In the genomic region with DNA sequence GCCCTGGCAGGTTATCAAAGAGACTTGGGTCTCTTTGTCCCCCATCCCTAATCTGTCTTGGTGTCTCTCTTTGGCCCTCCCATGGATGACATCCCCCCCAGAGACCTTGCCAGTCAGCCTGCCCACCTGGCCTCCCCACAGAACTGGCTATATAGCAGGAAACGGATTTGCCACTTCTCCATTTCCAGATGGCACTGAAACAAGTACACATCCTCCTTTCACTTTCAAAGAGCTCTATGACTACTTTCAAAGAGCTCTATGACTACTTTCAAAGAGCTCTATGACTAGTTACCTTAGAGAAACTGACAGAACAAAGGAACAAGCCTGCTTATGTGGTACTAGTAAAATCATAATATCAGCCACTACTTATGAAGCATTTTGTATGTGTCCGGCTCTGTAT, we compare ENCODE assay signal across 8 cellular contexts.
DNase-seq lines count a peak whose midpoint lies in the region; ATAC-seq, FAIRE-seq and TF ChIP-seq lines count a peak whose summit lies in the region.

No MANE protein-coding gene starts in this region.

- POLR2A ChIA-PET in GM12878 (lab: Charles Lee): interaction anchor here (0.6 kb wide), 1 partner anchor 296 kb away, joined by 3 read pairs; no protein-coding TSS in a partner anchor

- CTCF ChIA-PET in GM12878 (lab: Yijun Ruan, JAX): interaction anchor here (1.0 to 1.3 kb wide), 3 partner anchors 19 to 381 kb away, joined by 3 to 6 read pairs (median 3); no protein-coding TSS in a partner anchor

- peak; percentile 44 to 74; a peak in 3 of 4 replicates for TF ChIP-seq EP300 in GM12878 (IDR thresholded peaks at IDR 0.05; ENCODE audit: borderline replicate concordance in 1 of 2, control insufficient read depth in 1 of 2, low read depth in 2 of 2, low read length in 2 of 2)

- H3K79me2 ChIP-seq in GM12878 (ENCODE audit: control insufficient read depth, insufficient read depth, low read length): no peaks in the 10 kb centered on the region

- H3K4me3 ChIP-seq in GM12878: no peak overlapping the region
- no peak overlapping the region for H3K4me3 ChIP-seq in prostate gland

- in situ Hi-C loops in GM12878 (cut with MboI): no loop called here

- SMC1A ChIA-PET in GM12878 (lab: Charles Lee; ENCODE audit: uncharacterized antibody, unreplicated experiment): interaction anchor here (1.0 to 2.0 kb wide), 6 partner anchors 9 to 32 kb away, joined by 3 to 8 read pairs (median 5); no protein-coding TSS in a partner anchor

- no peak for TF ChIP-seq RAD21 in GM12878 (IDR thresholded peaks at IDR 0.05; ENCODE audit: insufficient read depth, low read depth, low read length)

- WGBS in GM12878 (ENCODE audit: insufficient coverage, insufficient replicate concordance, low lambda C conversion rate, missing lambda C conversion rate): 3% methylated on average over 2 of the region's 2 CpGs
- 70% methylated on average over 2 of the region's 2 CpGs for WGBS in prostate gland

- H3K9ac ChIP-seq in GM12878 (ENCODE audit: control insufficient read depth, insufficient read depth, low read length): no peak overlapping the region

- peak; percentile 29 for DNase-seq in GM12892 (ENCODE audit: insufficient read length)
- peak; percentile 75 for DNase-seq in GM12878 (ENCODE audit: low read depth, low spot score)
- no peak for DNase-seq in prostate gland (ENCODE audit: low spot score)
- no peak for DNase-seq in stimulated activated CD4-positive, alpha-beta T cell treated with anti-CD3 and anti-CD28 coated beads, Interleukin-4, amount 100 ng/mL, for 4 hours
- DNase-seq in HT-29 (ENCODE audit: low spot score): no peak
- DNase-seq in kidney tubule cell (ENCODE audit: low spot score): no peak

- RAD21 ChIA-PET in GM12878 (lab: Charles Lee; ENCODE audit: unreplicated experiment): interaction anchor here (0.7 to 1.2 kb wide), 4 partner anchors 28 to 265 kb away, joined by 3 to 4 read pairs (median 4); no protein-coding TSS in a partner anchor

- TF ChIP-seq POLR2A in GM12892 (IDR thresholded peaks at IDR 0.05; ENCODE audit: low read depth, low read length) (no peak), GM12878 (IDR thresholded peaks at IDR 0.05; ENCODE audit: low read depth, low read length) (no peak), prostate gland (IDR thresholded peaks at IDR 0.05) (no peak)

- H3K4me1 ChIP-seq in GM12878 (ENCODE audit: control insufficient read depth, insufficient read depth, low read length) (peaks cover 46% of the 10 kb centered on the region), prostate gland (replicated peaks) (peaks cover 7% of the 10 kb centered on the region)

- intact Hi-C loops in GM12878 (cut with micrococcal nuclease; ENCODE audit: unreplicated experiment): loop anchor here (1.0 kb wide), 1 partner anchor 28 kb away; no protein-coding TSS in a partner anchor
- intact Hi-C loops in prostate gland (cut with DNase I): no loop called here

- no peak overlapping the region for H2AFZ ChIP-seq in GM12878 (ENCODE audit: control insufficient read depth, low read depth, low read length)

- no peaks in the 10 kb centered on the region for H4K20me1 ChIP-seq in GM12878 (ENCODE audit: control insufficient read depth, insufficient read depth)

- H3K27ac ChIP-seq in GM12878 (ENCODE audit: control insufficient read depth, insufficient read depth): peak overlapping the region; percentile 40; the same call in 1 of the 2 replicates
- no peak overlapping the region for H3K27ac ChIP-seq in prostate gland

- no peaks in the 10 kb centered on the region for H3K9me3 ChIP-seq in GM12878 (replicated peaks; ENCODE audit: control insufficient read depth, insufficient read depth, low read length)
- H3K9me3 ChIP-seq in prostate gland: no peaks in the 10 kb centered on the region

- ATAC-seq in GM19467 (IDR thresholded peaks at IDR 0.05; ENCODE audit: unreplicated experiment) (peak; percentile 89), HG03457 (IDR thresholded peaks at IDR 0.05; ENCODE audit: unreplicated experiment) (peak; percentile 90), GM12878 (peak; percentile 90)

- no peaks in the 10 kb centered on the region for H3K36me3 ChIP-seq in GM12878 (ENCODE audit: control insufficient read depth in 2 of 2, insufficient read depth in 2 of 2, low read length in 1 of 2)
- no peaks in the 10 kb centered on the region for H3K36me3 ChIP-seq in prostate gland

- FAIRE-seq in GM12892 (lab: Jason Lieb, UNC): peak; percentile 84
- FAIRE-seq in GM12878 (lab: Jason Lieb, UNC): peak; percentile 98

- no TSS peak for BruUV-seq in GM12878 (replicated peaks; lab: Mats Ljungman, UMichigan)

- TF ChIP-seq CTCF in GM12878 (IDR thresholded peaks at IDR 0.05 in 2 of 3, conservative IDR thresholded peaks at IDR 0.05 in 1 of 3; ENCODE audit: control insufficient read depth in 2 of 3, extremely low read depth in 1 of 3, insufficient read depth in 1 of 3, low read depth in 3 of 3, low read length in 3 of 3): no peak
- no peak for TF ChIP-seq CTCF in prostate gland (IDR thresholded peaks at IDR 0.05)

- peak overlapping the region; percentile 51; the same call in 1 of the 2 replicates for H3K4me2 ChIP-seq in GM12878 (ENCODE audit: control insufficient read depth, insufficient read depth)

- H3K27me3 ChIP-seq in GM12878 (replicated peaks in 1 of 2; ENCODE audit: control insufficient read depth in 2 of 2, insufficient read depth in 2 of 2, low read length in 1 of 2) (no peaks in the 10 kb centered on the region), prostate gland (replicated peaks; ENCODE audit: insufficient read depth) (no peaks in the 10 kb centered on the region)

TF ChIP-seq in GM12878, 131 proteins besides CTCF, POLR2A, EP300 and RAD21 (continues in another document):
- TF ChIP-seq SMAD1 (IDR thresholded peaks at IDR 0.05; ENCODE audit: low read depth, partially characterized antibody) (no peak), GABPA (IDR thresholded peaks at IDR 0.05; ENCODE audit: low read depth) (0 out of 2 replicates have a peak, but pooled peaks have one; percentile 26), FOXM1 (IDR thresholded peaks at IDR 0.05; ENCODE audit: low read depth, low read length) (peak; percentile 76), TAF1 (IDR thresholded peaks at IDR 0.05; ENCODE audit: borderline replicate concordance, low read depth, low read length) (no peak), ETV6 (conservative IDR thresholded peaks at IDR 0.05 in 1 of 2, IDR thresholded peaks at IDR 0.05 in 1 of 2; ENCODE audit: borderline replicate concordance in 1 of 2, low read depth in 1 of 2) (peak in 1 of 2 experiments; percentile 94; a peak in 2 of 4 replicates), IKZF1 (conservative IDR thresholded peaks at IDR 0.05) (peak; percentile 68), ZNF24 (IDR thresholded peaks at IDR 0.05) (no peak), MTA3 (IDR thresholded peaks at IDR 0.05; ENCODE audit: borderline replicate concordance, low read length) (peak; percentile 92; the same call in 1 of the 2 replicates), RUNX3 (IDR thresholded peaks at IDR 0.05; ENCODE audit: low read length) (peak; percentile 86), NR2C1 (IDR thresholded peaks at IDR 0.05) (no peak), ATF7 (IDR thresholded peaks at IDR 0.05; ENCODE audit: low read depth) (peak; percentile 44), POU2F2 (IDR thresholded peaks at IDR 0.05; ENCODE audit: borderline replicate concordance, low read depth, low read length) (peak; percentile 54; the same call in 1 of the 3 replicates), MYC (IDR thresholded peaks at IDR 0.05; ENCODE audit: insufficient read depth, insufficient read length, insufficient replicate concordance, low read length, severe bottlenecking) (no peak)
- TF ChIP-seq, protein P1, sequence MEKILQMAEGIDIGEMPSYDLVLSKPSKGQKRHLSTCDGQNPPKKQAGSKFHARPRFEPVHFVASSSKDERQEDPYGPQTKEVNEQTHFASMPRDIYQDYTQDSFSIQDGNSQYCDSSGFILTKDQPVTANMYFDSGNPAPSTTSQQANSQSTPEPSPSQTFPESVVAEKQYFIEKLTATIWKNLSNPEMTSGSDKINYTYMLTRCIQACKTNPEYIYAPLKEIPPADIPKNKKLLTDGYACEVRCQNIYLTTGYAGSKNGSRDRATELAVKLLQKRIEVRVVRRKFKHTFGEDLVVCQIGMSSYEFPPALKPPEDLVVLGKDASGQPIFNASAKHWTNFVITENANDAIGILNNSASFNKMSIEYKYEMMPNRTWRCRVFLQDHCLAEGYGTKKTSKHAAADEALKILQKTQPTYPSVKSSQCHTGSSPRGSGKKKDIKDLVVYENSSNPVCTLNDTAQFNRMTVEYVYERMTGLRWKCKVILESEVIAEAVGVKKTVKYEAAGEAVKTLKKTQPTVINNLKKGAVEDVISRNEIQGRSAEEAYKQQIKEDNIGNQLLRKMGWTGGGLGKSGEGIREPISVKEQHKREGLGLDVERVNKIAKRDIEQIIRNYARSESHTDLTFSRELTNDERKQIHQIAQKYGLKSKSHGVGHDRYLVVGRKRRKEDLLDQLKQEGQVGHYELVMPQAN (conservative IDR thresholded peaks at IDR 0.05): no peak

Comparison
In these comparisons a context has a peak if more than half of its experiments do, and no peak if none do; other contexts are left out.
1. DNase-seq: peak in GM12892 (single experiment) and GM12878 (single experiment); none in prostate gland (single experiment), stimulated activated CD4-positive, alpha-beta T cell treated with anti-CD3 and anti-CD28 coated beads, Interleukin-4, amount 100 ng/mL, for 4 hours (0 of 2), HT-29 (single experiment) and kidney tubule cell (single experiment).
2. Peak in every context shown above with its lines, with median percentiles within 50 percentile points of each other: ATAC-seq.